Comparison of ENCODE assay signal across 1 cellular context in genomic region chr18:48838166-48838775, GRCh38.
TF ChIP-seq lines count a peak whose summit lies in the region.

No MANE protein-coding gene starts in this region.

TF ChIP-seq in H1, 55 proteins besides CTCF, POLR2A, EP300 and RAD21:
- TF ChIP-seq EGR1 (IDR thresholded peaks at IDR 0.05; ENCODE audit: borderline replicate concordance, low read depth, low read length) (no peak), CEBPB (IDR thresholded peaks at IDR 0.05; ENCODE audit: low read depth, low read length) (no peak), NRF1 (IDR thresholded peaks at IDR 0.05; ENCODE audit: low read depth, low read length) (no peak), HDAC6 (IDR thresholded peaks at IDR 0.05; ENCODE audit: low read depth, low read length) (no peak), KDM4A (IDR thresholded peaks at IDR 0.05; ENCODE audit: low read depth, low read length, severe bottlenecking) (no peak), BRCA1 (IDR thresholded peaks at IDR 0.05; ENCODE audit: low read depth, low read length) (no peak), PHF8 (conservative IDR thresholded peaks at IDR 0.05; ENCODE audit: low read depth, low read length) (no peak), KDM5A (IDR thresholded peaks at IDR 0.05; ENCODE audit: low read length) (no peak), BACH1 (IDR thresholded peaks at IDR 0.05; ENCODE audit: low read length) (no peak), CTBP2 (IDR thresholded peaks at IDR 0.05; ENCODE audit: borderline replicate concordance, insufficient read depth, insufficient read length, low read length) (no peak), CHD2 (IDR thresholded peaks at IDR 0.05; ENCODE audit: low read length) (no peak), RBBP5 (IDR thresholded peaks at IDR 0.05; ENCODE audit: borderline replicate concordance, low read depth, low read length) (no peak), YY1 (IDR thresholded peaks at IDR 0.05; ENCODE audit: low read depth, low read length) (no peak)
